ENCODE assay signal across 8 cellular contexts in the genomic region with DNA sequence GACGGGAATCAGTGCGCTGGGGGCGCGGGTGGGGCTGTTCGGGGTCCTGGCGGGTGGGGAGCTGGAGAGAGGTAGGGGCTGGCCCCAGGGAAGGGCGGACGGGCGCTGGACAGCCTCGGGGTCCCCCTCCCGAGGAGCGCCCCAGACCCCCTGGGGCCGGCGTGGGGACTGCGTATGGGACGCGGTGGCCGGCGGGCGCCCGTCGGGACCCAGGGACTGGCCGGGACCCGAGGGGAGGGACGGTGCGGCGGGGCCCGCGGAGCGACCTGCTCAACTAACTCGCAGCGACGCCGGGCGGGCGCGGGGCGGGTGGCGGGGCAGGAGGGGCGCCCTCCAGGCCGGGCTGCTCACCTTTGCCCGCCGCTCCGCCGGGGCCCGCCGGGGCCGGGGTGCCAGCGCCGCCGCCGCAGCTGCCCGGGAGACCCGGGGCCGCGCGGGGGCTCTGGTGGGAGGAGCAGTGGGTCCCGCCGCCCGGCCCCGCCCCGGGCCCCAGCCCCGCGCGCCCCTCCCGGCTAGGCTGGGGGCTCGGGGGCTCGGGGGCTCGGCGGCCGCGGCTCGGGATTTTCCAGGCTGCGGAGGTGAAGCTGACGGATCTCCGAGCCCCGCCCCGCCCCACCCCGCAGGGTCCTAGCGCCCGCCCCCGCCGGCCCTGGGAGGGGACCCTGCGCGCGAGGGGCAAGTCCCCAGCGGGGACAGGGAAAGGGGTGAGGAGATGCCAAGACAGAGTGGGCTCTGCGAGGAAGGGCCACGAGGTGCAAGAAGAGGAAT. TPM values are rescaled to one million over a fixed set of nuclear protein-coding genes. Genes with fewer than 3 reads are reported as not detected.
DNase-seq lines count a peak whose midpoint lies in the region; ATAC-seq, FAIRE-seq and TF ChIP-seq lines count a peak whose summit lies in the region.

No MANE protein-coding gene starts in this region.

- no peaks in the 10 kb centered on the region for H3K9me3 ChIP-seq in CD8-positive, alpha-beta T cell (ENCODE audit: low read length)
- no peaks in the 10 kb centered on the region for H3K9me3 ChIP-seq in WERI-Rb-1 (ENCODE audit: severe bottlenecking)
- no peaks in the 10 kb centered on the region for H3K9me3 ChIP-seq in mammary epithelial cell (replicated peaks; ENCODE audit: insufficient read depth, low read length)
- H3K9me3 ChIP-seq in HepG2 (ENCODE audit: low read length): no peaks in the 10 kb centered on the region

- dilution Hi-C loops in mammary epithelial cell (cut with HindIII; ENCODE audit: low sequenced_read_pairs): no loop called here

- WGBS in mammary epithelial cell (ENCODE audit: low coverage, missing lambda C conversion rate): no CpG with 5 or more reads among the region's 89 CpGs
- 0% methylated on average over 4 of the region's 89 CpGs for WGBS in HepG2 (ENCODE audit: low lambda C conversion rate)

- in situ Hi-C loops in mammary epithelial cell (cut with MboI; ENCODE audit: low sequenced_read_pairs in 2 of 2): no loop called here
- in situ Hi-C loops in HepG2 (cut with HindIII; ENCODE audit: extremely low pct_ligation_motif_present, low pct_unique_long_range_greater_than_20kb): no loop called here

- peak overlapping the region; percentile 85 for H3K4me2 ChIP-seq in mammary epithelial cell (ENCODE audit: insufficient read depth, low read depth, low read length)
- H3K4me2 ChIP-seq in HepG2 (ENCODE audit: low read depth, low read length): peak overlapping the region; percentile 98

- H3K4me3 Mint-ChIP-seq in CD8-positive, alpha-beta T cell: peak overlapping the region; percentile 72

- peaks cover 16% of the 10 kb centered on the region for H3K4me1 ChIP-seq in CD8-positive, alpha-beta T cell (ENCODE audit: insufficient read depth, low read length)
- H3K4me1 ChIP-seq in mammary epithelial cell (ENCODE audit: insufficient read depth, low read length) (peaks cover 18% of the 10 kb centered on the region), HepG2 (ENCODE audit: insufficient read depth, low read length) (peaks cover 90% of the 10 kb centered on the region)

- peak; percentile 34 to 69 (median 56) for DNase-seq in CD8-positive, alpha-beta T cell
- DNase-seq in WERI-Rb-1: peak; percentile 52
- no peak for DNase-seq in mammary epithelial cell
- DNase-seq in HepG2 (ENCODE audit: low spot score): no peak
- DNase-seq in stimulated activated CD8-positive, alpha-beta memory T cell treated with anti-CD3 and anti-CD28 coated beads, Interleukin-15, amount 100 ng/mL, for 1 hour (ENCODE audit: low read depth): peak; percentile 31

- peaks cover 29% of the 10 kb centered on the region for H3K4me1 Mint-ChIP-seq in CD8-positive, alpha-beta T cell (ENCODE audit: low read depth)

- peak; percentile 86 for ATAC-seq in CD8-positive, alpha-beta T cell
- peak; percentile 64 for ATAC-seq in HG02759 (IDR thresholded peaks at IDR 0.05; ENCODE audit: unreplicated experiment)
- ATAC-seq in HepG2: peak; percentile 7
- ATAC-seq in HG03439 (IDR thresholded peaks at IDR 0.05; ENCODE audit: unreplicated experiment): no peak
- no peak for ATAC-seq in GM18858 (IDR thresholded peaks at IDR 0.05; ENCODE audit: unreplicated experiment)

- no peak; a peak in 1 of 4 replicates for TF ChIP-seq EP300 in HepG2 (IDR thresholded peaks at IDR 0.05; ENCODE audit: low read depth in 2 of 2, low read length in 2 of 2)
- TF ChIP-seq EP300 in HepG2 (CRISPR knock-in tag; IDR thresholded peaks at IDR 0.05; ENCODE audit: borderline replicate concordance): no peak

- no peak for TF ChIP-seq RAD21 in HepG2 (CRISPR knock-in tag; IDR thresholded peaks at IDR 0.05)

- no peaks in the 10 kb centered on the region for H3K27me3 ChIP-seq in CD8-positive, alpha-beta T cell (ENCODE audit: insufficient read depth, low read length)
- H3K27me3 ChIP-seq in WERI-Rb-1 (ENCODE audit: insufficient read depth, low read depth, severe bottlenecking) (no peaks in the 10 kb centered on the region), mammary epithelial cell (ENCODE audit: insufficient read depth, low read length) (no peaks in the 10 kb centered on the region), HepG2 (ENCODE audit: control insufficient read depth in 1 of 2, insufficient read depth in 2 of 2, low read length in 2 of 2) (no peaks in the 10 kb centered on the region; a peak in 1 of 5 replicates)

- no peaks in the 10 kb centered on the region for H3K36me3 ChIP-seq in CD8-positive, alpha-beta T cell (ENCODE audit: insufficient read depth, low read length)
- peaks cover 3% of the 10 kb centered on the region; the same call in 1 of the 2 replicates for H3K36me3 ChIP-seq in WERI-Rb-1
- H3K36me3 ChIP-seq in mammary epithelial cell (ENCODE audit: insufficient read depth, low read length): no peaks in the 10 kb centered on the region
- no peaks in the 10 kb centered on the region for H3K36me3 ChIP-seq in HepG2 (replicated peaks in 1 of 2; ENCODE audit: control insufficient read depth in 1 of 2, insufficient read depth in 2 of 2, low read length in 2 of 2)

- H3K9ac ChIP-seq in mammary epithelial cell (ENCODE audit: insufficient read depth, low read length): no peak overlapping the region
- peak overlapping the region; percentile 71 for H3K9ac ChIP-seq in HepG2 (ENCODE audit: insufficient read depth, low read depth, low read length)

- TF ChIP-seq CTCF in CD8-positive, alpha-beta T cell (IDR thresholded peaks at IDR 0.05): no peak
- TF ChIP-seq CTCF in WERI-Rb-1 (IDR thresholded peaks at IDR 0.05; ENCODE audit: low read depth, low read length) (no peak), mammary epithelial cell (conservative IDR thresholded peaks at IDR 0.05 in 1 of 2, IDR thresholded peaks at IDR 0.05 in 1 of 2; ENCODE audit: extremely low read depth in 1 of 2, insufficient read depth in 1 of 2, low read depth in 1 of 2, low read length in 2 of 2) (no peak), HepG2 (CRISPR knock-in tag; IDR thresholded peaks at IDR 0.05) (no peak)

- peak overlapping the region; percentile 50 for H3K27ac Mint-ChIP-seq in CD8-positive, alpha-beta T cell

- H3K27ac ChIP-seq in CD8-positive, alpha-beta T cell (ENCODE audit: low read depth, low read length): no peak overlapping the region
- H3K27ac ChIP-seq in WERI-Rb-1 (no peak overlapping the region), mammary epithelial cell (ENCODE audit: insufficient read depth, low read depth, low read length) (no peak overlapping the region), HepG2 (ENCODE audit: extremely low read length, insufficient read depth, low read length) (peak overlapping the region; percentile 79)

- no peak for TF ChIP-seq POLR2A in HepG2 (IDR thresholded peaks at IDR 0.05; ENCODE audit: insufficient read depth in 1 of 2, low read depth in 2 of 2, low read length in 2 of 2)

- H3K4me3 ChIP-seq in CD8-positive, alpha-beta T cell (ENCODE audit: low read depth, low read length): peak overlapping the region; percentile 59
- H3K4me3 ChIP-seq in WERI-Rb-1 (ENCODE audit: low read depth, low read length) (peak overlapping the region; percentile 45), mammary epithelial cell (replicated peaks in 1 of 3; ENCODE audit: insufficient read depth in 1 of 3, low read depth in 2 of 3, low read length in 3 of 3) (peak overlapping the region; percentile 39 to 66 (median 49)), HepG2 (replicated peaks in 1 of 3; ENCODE audit: insufficient read depth in 1 of 3, low read depth in 2 of 3, low read length in 3 of 3) (peak overlapping the region; percentile 81 to 88 (median 87))

- CTCF ChIA-PET in CD8-positive, alpha-beta T cell (lab: Charles Lee): interaction anchor here (1.6 to 3.1 kb wide), 3 partner anchors 12 to 97 kb away, joined by 6 to 16 read pairs (median 8); partner anchors contain the start of gene STARD10
- CTCF ChIA-PET in mammary epithelial cell (lab: Charles Lee; ENCODE audit: low non-redundant PET): interaction anchor here (0.5 to 0.6 kb wide), 2 partner anchors 56 to 135 kb away, joined by 8 to 17 read pairs; no protein-coding TSS in a partner anchor
- CTCF ChIA-PET in HepG2 (lab: Yijun Ruan, JAX; ENCODE audit: low intra/inter-chr PET ratio, low total read pairs): interaction anchor here (0.8 to 2.4 kb wide), 2 partner anchors 12 to 57 kb away, joined by 3 to 6 read pairs; partner anchors contain the start of gene STARD10

- FAIRE-seq in HepG2 (lab: Jason Lieb, UNC): no peak

- POLR2A ChIA-PET in CD8-positive, alpha-beta T cell (lab: Charles Lee): interaction anchor here (1.1 to 1.6 kb wide), 2 partner anchors 12 to 56 kb away, joined by 4 to 15 read pairs; partner anchors contain the start of gene STARD10
- POLR2A ChIA-PET in HepG2 (lab: Yijun Ruan, JAX): interaction anchor here (0.8 to 10.0 kb wide), 8 partner anchors 9 to 56 kb away, joined by 3 to 103 read pairs (median 5); partner anchors contain the start of genes ARAP1 and STARD10

- H3K27me3 Mint-ChIP-seq in CD8-positive, alpha-beta T cell (ENCODE audit: low read depth): no peaks in the 10 kb centered on the region

- H3K79me2 ChIP-seq in mammary epithelial cell (ENCODE audit: insufficient read depth, low read length) (no peaks in the 10 kb centered on the region), HepG2 (ENCODE audit: insufficient read depth, low read length) (peaks cover 23% of the 10 kb centered on the region)

- no peaks in the 10 kb centered on the region for H4K20me1 ChIP-seq in mammary epithelial cell (ENCODE audit: insufficient read depth, low read length)
- H4K20me1 ChIP-seq in HepG2 (ENCODE audit: insufficient read depth, low read length): peaks cover 7% of the 10 kb centered on the region; the same call in 1 of the 2 replicates

- H3K9me3 Mint-ChIP-seq in CD8-positive, alpha-beta T cell: no peaks in the 10 kb centered on the region

- H2AFZ ChIP-seq in mammary epithelial cell (ENCODE audit: low read depth, low read length) (peak overlapping the region; percentile 84), HepG2 (ENCODE audit: low read length) (peak overlapping the region; percentile 60)

- no peaks in the 10 kb centered on the region for H3K36me3 Mint-ChIP-seq in CD8-positive, alpha-beta T cell

- intact Hi-C loops in CD8-positive, alpha-beta T cell (cut with DNase I, micrococcal nuclease): loop anchor here (1.0 kb wide), 5 partner anchors 12 to 59 kb away; partner anchors contain the start of genes ATG16L2 (in 1 of the 2) and STARD10 (in 1 of the 2)
- intact Hi-C loops in mammary epithelial cell (cut with micrococcal nuclease) (no loop called here), HepG2 (cut with micrococcal nuclease; ENCODE audit: unreplicated experiment) (no loop called here)

- BruUV-seq in mammary epithelial cell (replicated peaks; lab: Mats Ljungman, UMichigan) (no TSS peak), HepG2 (replicated peaks; lab: Mats Ljungman, UMichigan) (no TSS peak)

RNA-seq across cellular contexts. Expression of gene STARD10, which starts 12.3 kb away (rescaled TPM):
- total RNA-seq in CD8-positive, alpha-beta T cell: 10 to 100 TPM; 22.1 to 25.1 TPM
- total RNA-seq in mammary epithelial cell (10 to 100 TPM; 32.8 to 63.0 TPM), HepG2 (2016; rRNA removed; fragmentation: Illumina TruSeq; extraction: Trizol) (248 and 341 TPM in 2 replicates)
- polyA plus RNA-seq in mammary epithelial cell (73.7 TPM), HepG2 (2011; rRNA removed) (260 and 311 TPM in 2 replicates)
- 67.3 TPM for polyA minus RNA-seq in mammary epithelial cell
- total RNA-seq in HepG2 (2016; cell fraction: cytosol; rRNA removed; fragmentation: Illumina TruSeq; extraction: Trizol; ENCODE audit: low read depth): 1,658 and 1,675 TPM in 2 replicates
- total RNA-seq in HepG2 (2016; cell fraction: insoluble cytoplasmic fraction; rRNA removed; fragmentation: Illumina TruSeq; extraction: Trizol): 231 and 367 TPM in 2 replicates
- 1,130 and 1,245 TPM in 2 replicates for total RNA-seq in HepG2 (2016; cell fraction: membrane; rRNA removed; fragmentation: Illumina TruSeq; extraction: Trizol)
- 138 and 147 TPM in 2 replicates for total RNA-seq in HepG2 (2016; cell fraction: nucleus; rRNA removed; fragmentation: Illumina TruSeq; extraction: Trizol)
- 248 and 317 TPM in 2 replicates for polyA plus RNA-seq in HepG2 (2011; cell fraction: cytosol; rRNA removed)
- 146 and 149 TPM in 2 replicates for polyA plus RNA-seq in HepG2 (2011; cell fraction: nucleus; rRNA removed)
- polyA plus RNA-seq in HepG2 (2012): 146 and 179 TPM in 2 replicates
- 2,121 and 2,355 TPM in 2 replicates for polyA plus RNA-seq in HepG2 (2016; cell fraction: cytosol; fragmentation: Illumina TruSeq; extraction: Trizol; ENCODE audit: low read depth)
- 324 and 400 TPM in 2 replicates for polyA plus RNA-seq in HepG2 (2016; cell fraction: insoluble cytoplasmic fraction; fragmentation: Illumina TruSeq; extraction: Trizol; ENCODE audit: low read depth)
- polyA plus RNA-seq in HepG2 (2016; cell fraction: membrane; fragmentation: Illumina TruSeq; extraction: Trizol; ENCODE audit: low read depth): 1,491 and 1,549 TPM in 2 replicates
- polyA plus RNA-seq in HepG2 (2016; cell fraction: nucleus; fragmentation: Illumina TruSeq; extraction: Trizol; ENCODE audit: insufficient read depth, low read depth): 357 and 378 TPM in 2 replicates
- 15.4 and 222 TPM in 2 replicates for polyA minus RNA-seq in HepG2 (2011; rRNA and poly(A)+ RNA removed; ENCODE audit: low replicate concordance)
- polyA minus RNA-seq in HepG2 (2011; cell fraction: cytosol; rRNA and poly(A)+ RNA removed): 77.0 and 88.8 TPM in 2 replicates
- 41.4 and 44.8 TPM in 2 replicates for polyA minus RNA-seq in HepG2 (2011; cell fraction: nucleus; rRNA and poly(A)+ RNA removed)

RNA-seq across cellular contexts. Expression of gene ARAP1, which starts 29.3 kb away (rescaled TPM):
- total RNA-seq in CD8-positive, alpha-beta T cell: 10 to 100 TPM; 93.5 to 95.2 TPM
- total RNA-seq in mammary epithelial cell (10 to 100 TPM; 56.8 to 78.3 TPM), HepG2 (2016; rRNA removed; fragmentation: Illumina TruSeq; extraction: Trizol) (55.2 and 55.5 TPM in 2 replicates)
- polyA plus RNA-seq in mammary epithelial cell (51.9 TPM), HepG2 (2011; rRNA removed) (43.2 and 64.0 TPM in 2 replicates)
- 274 TPM for polyA minus RNA-seq in mammary epithelial cell
- total RNA-seq in HepG2 (2016; cell fraction: cytosol; rRNA removed; fragmentation: Illumina TruSeq; extraction: Trizol; ENCODE audit: low read depth): 21.9 TPM in 2 replicates
- total RNA-seq in HepG2 (2016; cell fraction: insoluble cytoplasmic fraction; rRNA removed; fragmentation: Illumina TruSeq; extraction: Trizol): 49.1 and 52.3 TPM in 2 replicates
- 15.6 and 18.1 TPM in 2 replicates for total RNA-seq in HepG2 (2016; cell fraction: membrane; rRNA removed; fragmentation: Illumina TruSeq; extraction: Trizol)
- total RNA-seq in HepG2 (2016; cell fraction: nucleus; rRNA removed; fragmentation: Illumina TruSeq; extraction: Trizol): 76.5 and 77.3 TPM in 2 replicates
- 27.5 and 37.2 TPM in 2 replicates for polyA plus RNA-seq in HepG2 (2011; cell fraction: cytosol; rRNA removed)
- 341 and 362 TPM in 2 replicates for polyA plus RNA-seq in HepG2 (2011; cell fraction: nucleus; rRNA removed)
- polyA plus RNA-seq in HepG2 (2012): 33.2 and 39.7 TPM in 2 replicates
- polyA plus RNA-seq in HepG2 (2016; cell fraction: cytosol; fragmentation: Illumina TruSeq; extraction: Trizol; ENCODE audit: low read depth): 2.2 and 3.2 TPM in 2 replicates
- 40.0 and 49.8 TPM in 2 replicates for polyA plus RNA-seq in HepG2 (2016; cell fraction: insoluble cytoplasmic fraction; fragmentation: Illumina TruSeq; extraction: Trizol; ENCODE audit: low read depth)
- polyA plus RNA-seq in HepG2 (2016; cell fraction: membrane; fragmentation: Illumina TruSeq; extraction: Trizol; ENCODE audit: low read depth): 5.5 and 6.6 TPM in 2 replicates
- 163 and 180 TPM in 2 replicates for polyA plus RNA-seq in HepG2 (2016; cell fraction: nucleus; fragmentation: Illumina TruSeq; extraction: Trizol; ENCODE audit: insufficient read depth, low read depth)
- 42.6 and 95.7 TPM in 2 replicates for polyA minus RNA-seq in HepG2 (2011; rRNA and poly(A)+ RNA removed; ENCODE audit: low replicate concordance)
- 32.2 and 38.2 TPM in 2 replicates for polyA minus RNA-seq in HepG2 (2011; cell fraction: cytosol; rRNA and poly(A)+ RNA removed)
- polyA minus RNA-seq in HepG2 (2011; cell fraction: nucleus; rRNA and poly(A)+ RNA removed): 73.1 and 90.3 TPM in 2 replicates

RNA-seq across cellular contexts. Expression of gene ATG16L2, which starts 32.7 kb away (rescaled TPM):
- total RNA-seq in CD8-positive, alpha-beta T cell: 10 to 100 TPM; 45.7 to 52.8 TPM
- total RNA-seq in mammary epithelial cell (10 to 100 TPM in 1 of 2 donors, 1 to 10 TPM in 1; 3.3 to 23.0 TPM), HepG2 (2016; rRNA removed; fragmentation: Illumina TruSeq; extraction: Trizol) (0.79 and 6.2 TPM in 2 replicates)
- polyA plus RNA-seq in mammary epithelial cell (10.9 TPM), HepG2 (2011; rRNA removed) (14.8 and 19.3 TPM in 2 replicates)
- polyA minus RNA-seq in mammary epithelial cell: 2.4 TPM
- 0.71 and 1.1 TPM in 2 replicates for total RNA-seq in HepG2 (2016; cell fraction: cytosol; rRNA removed; fragmentation: Illumina TruSeq; extraction: Trizol; ENCODE audit: low read depth)
- total RNA-seq in HepG2 (2016; cell fraction: insoluble cytoplasmic fraction; rRNA removed; fragmentation: Illumina TruSeq; extraction: Trizol): 0.88 and 6.5 TPM in 2 replicates
- total RNA-seq in HepG2 (2016; cell fraction: membrane; rRNA removed; fragmentation: Illumina TruSeq; extraction: Trizol): 0.93 and 2.4 TPM in 2 replicates
- 11.6 and 12.0 TPM in 2 replicates for total RNA-seq in HepG2 (2016; cell fraction: nucleus; rRNA removed; fragmentation: Illumina TruSeq; extraction: Trizol)
- polyA plus RNA-seq in HepG2 (2011; cell fraction: cytosol; rRNA removed): 2.1 and 3.0 TPM in 2 replicates
- 251 and 263 TPM in 2 replicates for polyA plus RNA-seq in HepG2 (2011; cell fraction: nucleus; rRNA removed)
- 8.2 and 9.1 TPM in 2 replicates for polyA plus RNA-seq in HepG2 (2012)
- polyA plus RNA-seq in HepG2 (2016; cell fraction: cytosol; fragmentation: Illumina TruSeq; extraction: Trizol; ENCODE audit: low read depth): 0.28 and 0.58 TPM in 2 replicates
- polyA plus RNA-seq in HepG2 (2016; cell fraction: insoluble cytoplasmic fraction; fragmentation: Illumina TruSeq; extraction: Trizol; ENCODE audit: low read depth): 0.75 and 1.2 TPM in 2 replicates
- polyA plus RNA-seq in HepG2 (2016; cell fraction: membrane; fragmentation: Illumina TruSeq; extraction: Trizol; ENCODE audit: low read depth): 0.56 and 0.72 TPM in 2 replicates
- 31.9 and 32.0 TPM in 2 replicates for polyA plus RNA-seq in HepG2 (2016; cell fraction: nucleus; fragmentation: Illumina TruSeq; extraction: Trizol; ENCODE audit: insufficient read depth, low read depth)
- polyA minus RNA-seq in HepG2 (2011; rRNA and poly(A)+ RNA removed; ENCODE audit: low replicate concordance): 9.4 and 19.0 TPM in 2 replicates
- polyA minus RNA-seq in HepG2 (2011; cell fraction: cytosol; rRNA and poly(A)+ RNA removed): 0.69 and 0.97 TPM in 2 replicates
- 25.1 and 27.8 TPM in 2 replicates for polyA minus RNA-seq in HepG2 (2011; cell fraction: nucleus; rRNA and poly(A)+ RNA removed)

Comparison
In these comparisons a context has a peak if more than half of its experiments do, and no peak if none do; other contexts are left out.
1. ATAC-seq: peak in CD8-positive, alpha-beta T cell (single experiment), HG02759 (single experiment) and HepG2 (single experiment); none in HG03439 (single experiment) and GM18858 (single experiment).
2. DNase-seq: peak in CD8-positive, alpha-beta T cell (7 of 7), WERI-Rb-1 (single experiment) and stimulated activated CD8-positive, alpha-beta memory T cell treated with anti-CD3 and anti-CD28 coated beads, Interleukin-15, amount 100 ng/mL, for 1 hour (single experiment); none in mammary epithelial cell (single experiment) and HepG2 (single experiment).
3. intact Hi-C loops: an anchor here in CD8-positive, alpha-beta T cell (1.0 kb wide); none called in mammary epithelial cell and HepG2.
4. Peak in every context shown above with its lines, with median percentiles within 50 percentile points of each other: H3K4me3 ChIP-seq.